ENCODE assay signal across 18 cellular contexts in genomic region chr6:160081398-160081797, GRCh38. TPM values are rescaled to one million over a fixed set of nuclear protein-coding genes. Genes with fewer than 3 reads are reported as not detected.
DNase-seq lines count a peak whose midpoint lies in the region; ATAC-seq and TF ChIP-seq lines count a peak whose summit lies in the region.
"Had no signal": no experiment of that assay in that cellular context is flagged by ENCODE, and none has a peak within 500 bp of the region (broad histone marks: within the 10 kb centered on the region; RNA-seq: fewer than 3 reads in every experiment).

No MANE protein-coding gene starts in this region.

- H3K4me3 Mint-ChIP-seq in endodermal cell: no peak overlapping the region
- H3K4me3 Mint-ChIP-seq: CD4-positive, CD25-positive, alpha-beta regulatory T cell; HFFc6 had no signal

- DNase-seq in mammary epithelial cell: no peak
- no peak for DNase-seq in breast epithelium (ENCODE audit: low spot score in 2 of 2)
- DNase-seq in ELF-1 (ENCODE audit: low read depth, low spot score): peak; percentile 45
- peak; percentile 44 for DNase-seq in endodermal cell
- peak; percentile 12 for DNase-seq in posterior vena cava (ENCODE audit: low spot score)
- DNase-seq in brain microvascular endothelial cell: no peak
- DNase-seq: ACHN; CD4-positive, CD25-positive, alpha-beta regulatory T cell; DMS79 treated with DMSO at 0.1 percent for 48 hours; EL; GDM1; GOT3; HCEC 1CT; HFFc6 had no signal

- H3K4me1 Mint-ChIP-seq in endodermal cell: no peaks in the 10 kb centered on the region

- no peak overlapping the region for H3K9ac ChIP-seq in mammary epithelial cell (ENCODE audit: insufficient read depth, low read length)
- no peak overlapping the region for H3K9ac ChIP-seq in endodermal cell (ENCODE audit: extremely low read depth, low read length, poor library complexity, severe bottlenecking)
- H3K9ac ChIP-seq: BLaER1 treated with 17β-estradiol and CSF1 and Interleukin-3, amounts not matched to agents 10 nM and 100 nM had no signal

- H3K4me3 ChIP-seq in mammary epithelial cell (replicated peaks in 1 of 3; ENCODE audit: insufficient read depth in 1 of 3, low read depth in 2 of 3, low read length in 3 of 3): no peak overlapping the region
- H3K4me3 ChIP-seq in breast epithelium: no peak overlapping the region
- no peak overlapping the region for H3K4me3 ChIP-seq in endodermal cell (ENCODE audit: low read length)
- H3K4me3 ChIP-seq in brain microvascular endothelial cell (ENCODE audit: low read depth, low read length): no peak overlapping the region
- H3K4me3 ChIP-seq: BLaER1 treated with 17β-estradiol and CSF1 and Interleukin-3, amounts not matched to agents 10 nM and 100 nM had no signal

- no peak overlapping the region for H2AFZ ChIP-seq in mammary epithelial cell (ENCODE audit: low read depth, low read length)

- H3K27me3 Mint-ChIP-seq in endodermal cell (ENCODE audit: insufficient read depth): no peaks in the 10 kb centered on the region
- H3K27me3 Mint-ChIP-seq: CD4-positive, CD25-positive, alpha-beta regulatory T cell had no signal

- no peaks in the 10 kb centered on the region for H3K79me2 ChIP-seq in mammary epithelial cell (ENCODE audit: insufficient read depth, low read length)

- dilution Hi-C loops in mammary epithelial cell (cut with HindIII; ENCODE audit: low sequenced_read_pairs): no loop called here

- ATAC-seq in GM19351 (IDR thresholded peaks at IDR 0.05; ENCODE audit: unreplicated experiment) (no peak), HG03571 (IDR thresholded peaks at IDR 0.05; ENCODE audit: unreplicated experiment) (no peak)
- ATAC-seq: HepG2 had no signal

- H3K4me2 ChIP-seq in mammary epithelial cell (ENCODE audit: insufficient read depth, low read depth, low read length): no peak overlapping the region

- intact Hi-C loops in mammary epithelial cell (cut with micrococcal nuclease) (no loop called here), breast epithelium (cut with DNase I; ENCODE audit: low total_unique reads) (no loop called here), posterior vena cava (cut with DNase I) (loop anchor here in 1 of 2 donors (10.0 kb wide), 1 partner anchor 373 kb away; no protein-coding TSS in a partner anchor)

- no peaks in the 10 kb centered on the region for H3K9me3 ChIP-seq in mammary epithelial cell (replicated peaks; ENCODE audit: insufficient read depth, low read length)
- H3K9me3 ChIP-seq in breast epithelium: no peaks in the 10 kb centered on the region
- H3K9me3 ChIP-seq in endodermal cell (ENCODE audit: control insufficient read depth, low read length): peaks cover 9% of the 10 kb centered on the region

- H3K9me3 Mint-ChIP-seq in endodermal cell: peaks cover 15% of the 10 kb centered on the region
- H3K9me3 Mint-ChIP-seq: CD4-positive, CD25-positive, alpha-beta regulatory T cell; HFFc6 had no signal

- H3K36me3 Mint-ChIP-seq in endodermal cell (ENCODE audit: low read depth): peaks cover 95% of the 10 kb centered on the region

- H3K27ac Mint-ChIP-seq in endodermal cell: no peak overlapping the region
- H3K27ac Mint-ChIP-seq: CD4-positive, CD25-positive, alpha-beta regulatory T cell; HFFc6 had no signal

- 91% methylated on average over 11 of the region's 11 CpGs for WGBS in mammary epithelial cell (ENCODE audit: low coverage, missing lambda C conversion rate)
- WGBS in endodermal cell (ENCODE audit: insufficient coverage in 1 of 2, insufficient read length in 1 of 2), 2 experiments: 95 to 98% methylated on average over 9 to 11 of the region's 11 CpGs

- H3K36me3 ChIP-seq in mammary epithelial cell (ENCODE audit: insufficient read depth, low read length) (peaks cover 28% of the 10 kb centered on the region), breast epithelium (peaks cover 5% of the 10 kb centered on the region), endodermal cell (ENCODE audit: control insufficient read depth, insufficient read depth, low read length) (peaks cover 82% of the 10 kb centered on the region), brain microvascular endothelial cell (replicated peaks) (peaks cover 61% of the 10 kb centered on the region)

- no peaks in the 10 kb centered on the region for H4K20me1 ChIP-seq in mammary epithelial cell (ENCODE audit: insufficient read depth, low read length)

- in situ Hi-C loops in mammary epithelial cell (cut with MboI; ENCODE audit: low sequenced_read_pairs in 2 of 2) (no loop called here), brain microvascular endothelial cell (cut with HindIII; ENCODE audit: low pct_ligation_motif_present, low sequenced_read_pairs) (no loop called here)

- no peak for TF ChIP-seq POLR2A in breast epithelium (IDR thresholded peaks at IDR 0.05)

- H3K4me1 ChIP-seq in mammary epithelial cell (ENCODE audit: insufficient read depth, low read length) (no peaks in the 10 kb centered on the region), breast epithelium (no peaks in the 10 kb centered on the region), endodermal cell (ENCODE audit: control insufficient read depth, insufficient read depth, low read length) (no peaks in the 10 kb centered on the region)

- no peaks in the 10 kb centered on the region for H3K27me3 ChIP-seq in mammary epithelial cell (ENCODE audit: insufficient read depth, low read length)
- no peaks in the 10 kb centered on the region for H3K27me3 ChIP-seq in breast epithelium
- H3K27me3 ChIP-seq in endodermal cell (ENCODE audit: control insufficient read depth, insufficient read depth, low read length, poor library complexity, severe bottlenecking): no peaks in the 10 kb centered on the region
- H3K27me3 ChIP-seq in brain microvascular endothelial cell (replicated peaks): no peaks in the 10 kb centered on the region
- H3K27me3 ChIP-seq: BLaER1 treated with 17β-estradiol and CSF1 and Interleukin-3, amounts not matched to agents 10 nM and 100 nM had no signal

- no peak overlapping the region for H3K27ac ChIP-seq in mammary epithelial cell (ENCODE audit: insufficient read depth, low read depth, low read length)
- H3K27ac ChIP-seq in breast epithelium: no peak overlapping the region
- H3K27ac ChIP-seq in endodermal cell (ENCODE audit: low read depth, low read length): no peak overlapping the region
- H3K27ac ChIP-seq in brain microvascular endothelial cell: no peak overlapping the region
- H3K27ac ChIP-seq: BLaER1 treated with 17β-estradiol and CSF1 and Interleukin-3, amounts not matched to agents 10 nM and 100 nM had no signal

- BruUV-seq in mammary epithelial cell (replicated peaks; lab: Mats Ljungman, UMichigan): TSS peak; percentile 11

- CTCF ChIA-PET in mammary epithelial cell (lab: Charles Lee; ENCODE audit: low non-redundant PET): no interaction called here

- no peak for TF ChIP-seq CTCF in mammary epithelial cell (conservative IDR thresholded peaks at IDR 0.05 in 1 of 2, IDR thresholded peaks at IDR 0.05 in 1 of 2; ENCODE audit: extremely low read depth in 1 of 2, insufficient read depth in 1 of 2, low read depth in 1 of 2, low read length in 2 of 2)
- TF ChIP-seq CTCF in breast epithelium (IDR thresholded peaks at IDR 0.05): no peak
- TF ChIP-seq CTCF in endodermal cell (conservative IDR thresholded peaks at IDR 0.05): no peak
- no peak for TF ChIP-seq CTCF in brain microvascular endothelial cell (IDR thresholded peaks at IDR 0.05; ENCODE audit: low read depth, low read length, missing control alignments)

RNA-seq across cellular contexts. Expression of gene SLC22A1, which starts 40.2 kb away (rescaled TPM):
- total RNA-seq in mammary epithelial cell (1 to 10 TPM; 2.5 to 3.4 TPM), breast epithelium (1 to 10 TPM in 2 of 3 donors, under 1 TPM in 1; 0.98 to 3.2 (median 1.3) TPM), endodermal cell (1 to 10 TPM in 1 of 2 donors, not detected in 1; 1.0 TPM), posterior vena cava (1 to 10 TPM; 1.8 to 1.9 TPM)
- 0.08 TPM for polyA plus RNA-seq in mammary epithelial cell
- not detected for polyA minus RNA-seq in mammary epithelial cell
- not detected for polyA plus RNA-seq in endodermal cell (2013, experiment 1 of 2)
- 0.17 TPM for polyA plus RNA-seq in endodermal cell (2013, experiment 2 of 2)
- polyA plus RNA-seq: CD4-positive, CD25-positive, alpha-beta regulatory T cell had no signal

Comparison
In these comparisons a context has a peak if more than half of its experiments do, and no peak if none do; other contexts are left out.
1. DNase-seq: peak in ELF-1 (single experiment), endodermal cell (single experiment) and posterior vena cava (single experiment); none in mammary epithelial cell (single experiment), breast epithelium (0 of 2) and brain microvascular endothelial cell (single experiment).